Comparison of ENCODE assay signal across 1 cellular context in genomic region chr6:31760790-31761189, GRCh38.
TF ChIP-seq lines count a peak whose summit lies in the region.

No MANE protein-coding gene starts in this region.

TF ChIP-seq in K562, 482 proteins besides CTCF, POLR2A, EP300 and RAD21:
- TF ChIP-seq POLR2AphosphoS2 (IDR thresholded peaks at IDR 0.05; ENCODE audit: low read length), result peak; percentile 57; the same call in 1 of the 2 replicates
- no peak for TF ChIP-seq ZFP36 (IDR thresholded peaks at IDR 0.05; ENCODE audit: low read depth, low read length, partially characterized antibody)
- 0 out of 2 replicates have a peak, but pooled peaks have one; percentile 55 for TF ChIP-seq ZNF282 (CRISPR knock-in tag; IDR thresholded peaks at IDR 0.05)
